17 cellular contexts compared by ENCODE assay signal in genomic region chr11:32436751-32437405, GRCh38. TPM values are rescaled to one million over a fixed set of nuclear protein-coding genes. Genes with fewer than 3 reads are reported as not detected.
DNase-seq lines count a peak whose midpoint lies in the region; ATAC-seq and TF ChIP-seq lines count a peak whose summit lies in the region.
"Had no signal": no experiment of that assay in that cellular context is flagged by ENCODE, and none has a peak within 500 bp of the region (broad histone marks: within the 10 kb centered on the region; RNA-seq: fewer than 3 reads in every experiment).

No MANE protein-coding gene starts in this region.

- H3K27me3 Mint-ChIP-seq in activated naive CD8-positive, alpha-beta T cell: peaks cover 55% of the 10 kb centered on the region
- peaks cover 93% of the 10 kb centered on the region for H3K27me3 Mint-ChIP-seq in activated naive CD8-positive, alpha-beta T cell treated with anti-CD3 and anti-CD28 coated beads for 36 hours

- no peaks in the 10 kb centered on the region for H4K20me1 ChIP-seq in PC-3 (ENCODE audit: low read length)

- H3K4me3 ChIP-seq in PC-3 (ENCODE audit: low read length): no peak overlapping the region
- peak overlapping the region; percentile 61 for H3K4me3 ChIP-seq in fibroblast of villous mesenchyme (ENCODE audit: low read depth, low read length)
- H3K4me3 ChIP-seq in suprapubic skin: peak overlapping the region; percentile 44
- H3K4me3 ChIP-seq: GM23248, mucosa of descending colon had no signal

- H3K4me1 Mint-ChIP-seq in activated naive CD8-positive, alpha-beta T cell (ENCODE audit: low read depth): peaks cover 44% of the 10 kb centered on the region
- H3K4me1 Mint-ChIP-seq in activated naive CD8-positive, alpha-beta T cell treated with anti-CD3 and anti-CD28 coated beads for 36 hours: peaks cover 38% of the 10 kb centered on the region

- no peak overlapping the region for H3K27ac Mint-ChIP-seq in activated naive CD8-positive, alpha-beta T cell
- H3K27ac Mint-ChIP-seq in activated naive CD8-positive, alpha-beta T cell treated with anti-CD3 and anti-CD28 coated beads for 36 hours: no peak overlapping the region
- H3K27ac Mint-ChIP-seq: immature natural killer cell, progenitor cell of endocrine pancreas had no signal

- no peaks in the 10 kb centered on the region for H3F3A ChIP-seq in PC-3 (ENCODE audit: low read length, unreplicated experiment)

- no peak overlapping the region for H2AFZ ChIP-seq in PC-3 (ENCODE audit: low read length)
- H2AFZ ChIP-seq: GM23248 had no signal

- no peak for DNase-seq in activated naive CD8-positive, alpha-beta T cell treated with anti-CD3 and anti-CD28 coated beads for 36 hours
- DNase-seq in PC-3 (no peak), fibroblast of villous mesenchyme (ENCODE audit: low read depth) (no peak), suprapubic skin (ENCODE audit: low spot score in 2 of 2) (no peak), NCI-H2029 (lab: John Stamatoyannopoulos, UW) (no peak)
- no peak for DNase-seq in activated effector memory CD4-positive, alpha-beta T cell treated with Interleukin-2 at 50 U/mL for 16 hours
- DNase-seq: adrenal gland, dermis blood vessel endothelial cell, GM23248, immature natural killer cell, Karpas-422, mucosa of descending colon, NCI-H187 treated with DMSO at 0.1 percent for 48 hours, upper lobe of right lung had no signal

- H3K36me3 ChIP-seq in PC-3 (ENCODE audit: low read depth, low read length) (no peaks in the 10 kb centered on the region), suprapubic skin (no peaks in the 10 kb centered on the region)
- H3K36me3 ChIP-seq: adrenal gland, upper lobe of right lung had no signal

- H3K9me3 ChIP-seq in PC-3 (ENCODE audit: low read length) (no peaks in the 10 kb centered on the region), suprapubic skin (no peaks in the 10 kb centered on the region)
- H3K9me3 ChIP-seq: adrenal gland, mucosa of descending colon, upper lobe of right lung had no signal

- H3K27me3 ChIP-seq in PC-3 (ENCODE audit: low read length) (no peaks in the 10 kb centered on the region), suprapubic skin (peaks cover 100% of the 10 kb centered on the region)

- POLR2A ChIA-PET in PC-3 (lab: Charles Lee; ENCODE audit: unreplicated experiment): no interaction called here

- intact Hi-C loops in PC-3 (cut with micrococcal nuclease): no loop called here

- no TSS peak for BruUV-seq in PC-3 (replicated peaks; lab: Mats Ljungman, UMichigan)

- ATAC-seq in PC-3 (no peak), HG02884 (IDR thresholded peaks at IDR 0.05; ENCODE audit: unreplicated experiment) (no peak)
- ATAC-seq: mucosa of descending colon, upper lobe of right lung had no signal

- H3K27ac ChIP-seq in PC-3 (ENCODE audit: low read length): no peak overlapping the region
- no peak overlapping the region for H3K27ac ChIP-seq in suprapubic skin
- H3K27ac ChIP-seq: adrenal gland, GM23248, upper lobe of right lung had no signal

- H3K4me3 Mint-ChIP-seq in activated naive CD8-positive, alpha-beta T cell: peak overlapping the region; percentile 70
- no peak overlapping the region for H3K4me3 Mint-ChIP-seq in activated naive CD8-positive, alpha-beta T cell treated with anti-CD3 and anti-CD28 coated beads for 36 hours

- H3K79me2 ChIP-seq in PC-3 (ENCODE audit: low read length): peaks cover 27% of the 10 kb centered on the region

- no peaks in the 10 kb centered on the region for H3K36me3 Mint-ChIP-seq in activated naive CD8-positive, alpha-beta T cell
- no peaks in the 10 kb centered on the region for H3K36me3 Mint-ChIP-seq in activated naive CD8-positive, alpha-beta T cell treated with anti-CD3 and anti-CD28 coated beads for 36 hours
- H3K36me3 Mint-ChIP-seq: immature natural killer cell had no signal

- no peaks in the 10 kb centered on the region for H3K9me3 Mint-ChIP-seq in activated naive CD8-positive, alpha-beta T cell (ENCODE audit: low read depth)
- H3K9me3 Mint-ChIP-seq in activated naive CD8-positive, alpha-beta T cell treated with anti-CD3 and anti-CD28 coated beads for 36 hours: no peaks in the 10 kb centered on the region

- CTCF ChIA-PET in PC-3 (lab: Charles Lee): no interaction called here

- H3K9ac ChIP-seq in PC-3 (ENCODE audit: low read length): no peak overlapping the region
- H3K9ac ChIP-seq: GM23248 had no signal

- H3K9me2 ChIP-seq in PC-3 (replicated peaks; ENCODE audit: low read length): no peaks in the 10 kb centered on the region

- TF ChIP-seq EP300 in suprapubic skin (IDR thresholded peaks at IDR 0.05): no peak

- peaks cover 12% of the 10 kb centered on the region; the same call in 1 of the 2 replicates for H3K4me1 ChIP-seq in PC-3 (ENCODE audit: insufficient read depth, low read length)
- H3K4me1 ChIP-seq in suprapubic skin: peaks cover 61% of the 10 kb centered on the region

- no peak for TF ChIP-seq POLR2A in suprapubic skin (IDR thresholded peaks at IDR 0.05)

- WGBS in suprapubic skin: 10% methylated on average over 33 of the region's 40 CpGs

- peak overlapping the region; percentile 91; the same call in 1 of the 2 replicates for H3K4me2 ChIP-seq in PC-3 (ENCODE audit: low read length)

- TF ChIP-seq CTCF in PC-3 (conservative IDR thresholded peaks at IDR 0.05; ENCODE audit: low read depth, low read length) (no peak), fibroblast of villous mesenchyme (IDR thresholded peaks at IDR 0.05; ENCODE audit: insufficient read depth, low read depth, low read length) (no peak), suprapubic skin (IDR thresholded peaks at IDR 0.05) (no peak)

RNA-seq across cellular contexts. Expression of gene WT1, which starts 1.5 kb away (rescaled TPM):
- total RNA-seq in activated naive CD8-positive, alpha-beta T cell treated with anti-CD3 and anti-CD28 coated beads for 36 hours: not detected
- total RNA-seq in PC-3 (2014; rRNA removed): 8.5 and 9.1 TPM in 2 replicates
- total RNA-seq in fibroblast of villous mesenchyme: 5.8 and 16.4 TPM in 2 replicates
- total RNA-seq in suprapubic skin: not detected
- total RNA-seq: dermis blood vessel endothelial cell, GM23248, progenitor cell of endocrine pancreas had no signal
